In the genomic region with DNA sequence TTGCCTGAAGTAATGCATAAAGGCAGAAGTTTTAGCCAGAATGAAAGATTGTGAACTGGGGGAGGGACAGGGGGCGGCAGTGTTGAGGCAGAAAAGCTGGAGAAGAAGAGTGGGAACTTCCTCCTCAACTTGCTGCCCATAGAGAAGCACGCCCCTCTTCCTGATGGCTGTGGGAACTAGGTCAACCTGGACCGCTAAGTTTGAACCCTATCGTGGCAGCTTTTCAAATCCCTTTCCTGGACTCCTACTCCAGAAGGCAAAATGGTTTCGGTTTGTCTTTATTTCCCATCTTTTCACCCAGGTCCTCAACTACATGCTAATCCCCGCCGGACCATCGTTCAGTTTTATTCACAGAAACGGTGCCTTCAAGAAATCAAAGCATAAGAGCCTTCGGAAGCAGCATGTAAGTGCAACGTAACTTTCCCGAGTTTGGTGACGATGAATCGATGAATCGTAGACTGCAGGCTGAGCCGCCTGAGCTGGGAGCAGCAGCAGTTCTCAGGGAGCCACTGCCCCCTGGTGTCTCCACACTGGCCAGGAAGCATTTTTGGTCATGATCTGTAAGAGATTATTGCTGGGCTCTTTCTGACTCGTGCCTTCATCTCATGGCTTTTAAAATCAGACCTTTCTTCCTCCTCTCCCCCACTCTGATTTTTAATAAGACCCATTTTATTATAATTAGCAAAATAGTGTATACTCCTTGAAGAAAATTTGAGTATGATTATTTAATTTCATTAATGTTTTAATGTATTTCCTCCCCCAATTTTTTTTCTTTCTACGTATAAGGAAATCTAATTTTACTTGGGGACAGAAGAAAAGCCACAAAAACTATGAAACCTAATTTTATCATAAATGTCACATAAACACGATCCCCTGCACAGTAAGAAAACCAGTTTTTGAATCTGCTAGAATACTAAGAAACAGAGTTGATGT, we compare ENCODE assay signal across 1 cellular context.
TF ChIP-seq lines count a peak whose summit lies in the region.

No MANE protein-coding gene starts in this region.

TF ChIP-seq in HepG2, 621 proteins besides CTCF, POLR2A, EP300 and RAD21 (continued from another document and continues in another):
- TF ChIP-seq, protein P1, sequence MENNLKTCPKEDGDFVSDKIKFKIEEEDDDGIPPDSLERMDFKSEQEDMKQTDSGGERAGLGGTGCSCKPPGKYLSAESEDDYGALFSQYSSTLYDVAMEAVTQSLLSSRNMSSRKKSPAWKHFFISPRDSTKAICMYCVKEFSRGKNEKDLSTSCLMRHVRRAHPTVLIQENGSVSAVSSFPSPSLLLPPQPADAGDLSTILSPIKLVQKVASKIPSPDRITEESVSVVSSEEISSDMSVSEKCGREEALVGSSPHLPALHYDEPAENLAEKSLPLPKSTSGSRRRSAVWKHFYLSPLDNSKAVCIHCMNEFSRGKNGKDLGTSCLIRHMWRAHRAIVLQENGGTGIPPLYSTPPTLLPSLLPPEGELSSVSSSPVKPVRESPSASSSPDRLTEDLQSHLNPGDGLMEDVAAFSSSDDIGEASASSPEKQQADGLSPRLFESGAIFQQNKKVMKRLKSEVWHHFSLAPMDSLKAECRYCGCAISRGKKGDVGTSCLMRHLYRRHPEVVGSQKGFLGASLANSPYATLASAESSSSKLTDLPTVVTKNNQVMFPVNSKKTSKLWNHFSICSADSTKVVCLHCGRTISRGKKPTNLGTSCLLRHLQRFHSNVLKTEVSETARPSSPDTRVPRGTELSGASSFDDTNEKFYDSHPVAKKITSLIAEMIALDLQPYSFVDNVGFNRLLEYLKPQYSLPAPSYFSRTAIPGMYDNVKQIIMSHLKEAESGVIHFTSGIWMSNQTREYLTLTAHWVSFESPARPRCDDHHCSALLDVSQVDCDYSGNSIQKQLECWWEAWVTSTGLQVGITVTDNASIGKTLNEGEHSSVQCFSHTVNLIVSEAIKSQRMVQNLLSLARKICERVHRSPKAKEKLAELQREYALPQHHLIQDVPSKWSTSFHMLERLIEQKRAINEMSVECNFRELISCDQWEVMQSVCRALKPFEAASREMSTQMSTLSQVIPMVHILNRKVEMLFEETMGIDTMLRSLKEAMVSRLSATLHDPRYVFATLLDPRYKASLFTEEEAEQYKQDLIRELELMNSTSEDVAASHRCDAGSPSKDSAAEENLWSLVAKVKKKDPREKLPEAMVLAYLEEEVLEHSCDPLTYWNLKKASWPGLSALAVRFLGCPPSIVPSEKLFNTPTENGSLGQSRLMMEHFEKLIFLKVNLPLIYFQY (CRISPR knock-in tag; IDR thresholded peaks at IDR 0.05; ENCODE audit: borderline replicate concordance), result no peak
- TF ChIP-seq, protein P2, sequence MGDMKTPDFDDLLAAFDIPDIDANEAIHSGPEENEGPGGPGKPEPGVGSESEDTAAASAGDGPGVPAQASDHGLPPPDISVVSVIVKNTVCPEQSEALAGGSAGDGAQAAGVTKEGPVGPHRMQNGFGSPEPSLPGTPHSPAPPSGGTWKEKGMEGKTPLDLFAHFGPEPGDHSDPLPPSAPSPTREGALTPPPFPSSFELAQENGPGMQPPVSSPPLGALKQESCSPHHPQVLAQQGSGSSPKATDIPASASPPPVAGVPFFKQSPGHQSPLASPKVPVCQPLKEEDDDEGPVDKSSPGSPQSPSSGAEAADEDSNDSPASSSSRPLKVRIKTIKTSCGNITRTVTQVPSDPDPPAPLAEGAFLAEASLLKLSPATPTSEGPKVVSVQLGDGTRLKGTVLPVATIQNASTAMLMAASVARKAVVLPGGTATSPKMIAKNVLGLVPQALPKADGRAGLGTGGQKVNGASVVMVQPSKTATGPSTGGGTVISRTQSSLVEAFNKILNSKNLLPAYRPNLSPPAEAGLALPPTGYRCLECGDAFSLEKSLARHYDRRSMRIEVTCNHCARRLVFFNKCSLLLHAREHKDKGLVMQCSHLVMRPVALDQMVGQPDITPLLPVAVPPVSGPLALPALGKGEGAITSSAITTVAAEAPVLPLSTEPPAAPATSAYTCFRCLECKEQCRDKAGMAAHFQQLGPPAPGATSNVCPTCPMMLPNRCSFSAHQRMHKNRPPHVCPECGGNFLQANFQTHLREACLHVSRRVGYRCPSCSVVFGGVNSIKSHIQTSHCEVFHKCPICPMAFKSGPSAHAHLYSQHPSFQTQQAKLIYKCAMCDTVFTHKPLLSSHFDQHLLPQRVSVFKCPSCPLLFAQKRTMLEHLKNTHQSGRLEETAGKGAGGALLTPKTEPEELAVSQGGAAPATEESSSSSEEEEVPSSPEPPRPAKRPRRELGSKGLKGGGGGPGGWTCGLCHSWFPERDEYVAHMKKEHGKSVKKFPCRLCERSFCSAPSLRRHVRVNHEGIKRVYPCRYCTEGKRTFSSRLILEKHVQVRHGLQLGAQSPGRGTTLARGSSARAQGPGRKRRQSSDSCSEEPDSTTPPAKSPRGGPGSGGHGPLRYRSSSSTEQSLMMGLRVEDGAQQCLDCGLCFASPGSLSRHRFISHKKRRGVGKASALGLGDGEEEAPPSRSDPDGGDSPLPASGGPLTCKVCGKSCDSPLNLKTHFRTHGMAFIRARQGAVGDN (CRISPR knock-in tag; IDR thresholded peaks at IDR 0.05), result 0 out of 2 replicates have a peak, but pooled peaks have one; percentile 13
- TF ChIP-seq, protein P3, sequence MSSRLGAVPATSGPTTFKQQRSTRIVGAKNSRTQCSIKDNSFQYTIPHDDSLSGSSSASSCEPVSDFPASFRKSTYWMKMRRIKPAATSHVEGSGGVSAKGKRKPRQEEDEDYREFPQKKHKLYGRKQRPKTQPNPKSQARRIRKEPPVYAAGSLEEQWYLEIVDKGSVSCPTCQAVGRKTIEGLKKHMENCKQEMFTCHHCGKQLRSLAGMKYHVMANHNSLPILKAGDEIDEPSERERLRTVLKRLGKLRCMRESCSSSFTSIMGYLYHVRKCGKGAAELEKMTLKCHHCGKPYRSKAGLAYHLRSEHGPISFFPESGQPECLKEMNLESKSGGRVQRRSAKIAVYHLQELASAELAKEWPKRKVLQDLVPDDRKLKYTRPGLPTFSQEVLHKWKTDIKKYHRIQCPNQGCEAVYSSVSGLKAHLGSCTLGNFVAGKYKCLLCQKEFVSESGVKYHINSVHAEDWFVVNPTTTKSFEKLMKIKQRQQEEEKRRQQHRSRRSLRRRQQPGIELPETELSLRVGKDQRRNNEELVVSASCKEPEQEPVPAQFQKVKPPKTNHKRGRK (CRISPR knock-in tag; IDR thresholded peaks at IDR 0.05), result no peak
- TF ChIP-seq SALL1 (CRISPR knock-in tag; IDR thresholded peaks at IDR 0.05) (peak; percentile 64), FOSL2 (CRISPR knock-in tag; IDR thresholded peaks at IDR 0.05) (peak; percentile 40; the same call in 1 of the 2 replicates), MEIS2 (CRISPR knock-in tag; IDR thresholded peaks at IDR 0.05) (peak; percentile 55; the same call in 1 of the 2 replicates), ZMYM3 (CRISPR knock-in tag; IDR thresholded peaks at IDR 0.05) (peak; percentile 24; the same call in 1 of the 2 replicates), MLLT10 (CRISPR knock-in tag; IDR thresholded peaks at IDR 0.05) (no peak), SAP130 (CRISPR knock-in tag; IDR thresholded peaks at IDR 0.05; ENCODE audit: low read depth) (peak; percentile 23; the same call in 1 of the 2 replicates), GABPB1 (CRISPR knock-in tag; IDR thresholded peaks at IDR 0.05) (peak; percentile 25; the same call in 1 of the 2 replicates), SPEN (CRISPR knock-in tag; IDR thresholded peaks at IDR 0.05; ENCODE audit: low read depth) (0 out of 2 replicates have a peak, but pooled peaks have one; percentile 25), NONO (IDR thresholded peaks at IDR 0.05) (no peak), NONO (CRISPR knock-in tag; conservative IDR thresholded peaks at IDR 0.05) (0 out of 2 replicates have a peak, but pooled peaks have one; percentile 37), ZNF720 (CRISPR knock-in tag; IDR thresholded peaks at IDR 0.05) (no peak), TEAD3 (CRISPR knock-in tag; optimal IDR thresholded peaks at IDR 0.05; ENCODE audit: borderline replicate concordance) (peak; percentile 58), RORA (CRISPR knock-in tag; IDR thresholded peaks at IDR 0.05) (no peak), ZNF264 (CRISPR knock-in tag; IDR thresholded peaks at IDR 0.05) (0 out of 2 replicates have a peak, but pooled peaks have one; percentile 29), SIN3A (IDR thresholded peaks at IDR 0.05; ENCODE audit: borderline replicate concordance, low read depth, low read length) (no peak), CBX5 (CRISPR knock-in tag; IDR thresholded peaks at IDR 0.05; ENCODE audit: borderline replicate concordance) (no peak), IRF2 (CRISPR knock-in tag; IDR thresholded peaks at IDR 0.05) (peak; percentile 84), ASH2L (IDR thresholded peaks at IDR 0.05; ENCODE audit: insufficient read length, low read depth, low read length) (peak; percentile 77), SOX5 (CRISPR knock-in tag; IDR thresholded peaks at IDR 0.05; ENCODE audit: borderline replicate concordance) (0 out of 2 replicates have a peak, but pooled peaks have one; percentile 9), CREB1 (IDR thresholded peaks at IDR 0.05) (peak; percentile 43; the same call in 1 of the 2 replicates), CREB1 (CRISPR knock-in tag; IDR thresholded peaks at IDR 0.05) (no peak), ZNF331 (CRISPR knock-in tag; IDR thresholded peaks at IDR 0.05) (peak; percentile 47; the same call in 1 of the 2 replicates), TBX2 (CRISPR knock-in tag; IDR thresholded peaks at IDR 0.05; ENCODE audit: borderline replicate concordance) (0 out of 2 replicates have a peak, but pooled peaks have one; percentile 14), ELF3 (CRISPR knock-in tag; IDR thresholded peaks at IDR 0.05) (peak; percentile 32; the same call in 1 of the 2 replicates), ZNF766 (CRISPR knock-in tag; IDR thresholded peaks at IDR 0.05; ENCODE audit: borderline replicate concordance) (no peak), STAT5B (CRISPR knock-in tag; IDR thresholded peaks at IDR 0.05) (peak; percentile 44; the same call in 1 of the 2 replicates), STAG1 (CRISPR knock-in tag; IDR thresholded peaks at IDR 0.05) (peak; percentile 91), POGZ (CRISPR knock-in tag; IDR thresholded peaks at IDR 0.05) (peak; percentile 34; the same call in 1 of the 2 replicates), HDAC2 (CRISPR knock-in tag; IDR thresholded peaks at IDR 0.05) (peak; percentile 29; the same call in 1 of the 2 replicates), GFI1 (CRISPR knock-in tag; IDR thresholded peaks at IDR 0.05; ENCODE audit: borderline replicate concordance) (peak; percentile 45), ZSCAN25 (CRISPR knock-in tag; IDR thresholded peaks at IDR 0.05) (no peak), KLF16 (CRISPR knock-in tag; IDR thresholded peaks at IDR 0.05) (peak in 1 of 2 experiments; percentile 38; a peak in 1 of 4 replicates), MXD4 (CRISPR knock-in tag; IDR thresholded peaks at IDR 0.05) (0 out of 2 replicates have a peak, but pooled peaks have one; percentile 35)
- TF ChIP-seq, protein P4, sequence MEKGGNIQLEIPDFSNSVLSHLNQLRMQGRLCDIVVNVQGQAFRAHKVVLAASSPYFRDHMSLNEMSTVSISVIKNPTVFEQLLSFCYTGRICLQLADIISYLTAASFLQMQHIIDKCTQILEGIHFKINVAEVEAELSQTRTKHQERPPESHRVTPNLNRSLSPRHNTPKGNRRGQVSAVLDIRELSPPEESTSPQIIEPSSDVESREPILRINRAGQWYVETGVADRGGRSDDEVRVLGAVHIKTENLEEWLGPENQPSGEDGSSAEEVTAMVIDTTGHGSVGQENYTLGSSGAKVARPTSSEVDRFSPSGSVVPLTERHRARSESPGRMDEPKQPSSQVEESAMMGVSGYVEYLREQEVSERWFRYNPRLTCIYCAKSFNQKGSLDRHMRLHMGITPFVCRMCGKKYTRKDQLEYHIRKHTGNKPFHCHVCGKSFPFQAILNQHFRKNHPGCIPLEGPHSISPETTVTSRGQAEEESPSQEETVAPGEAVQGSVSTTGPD (CRISPR knock-in tag; IDR thresholded peaks at IDR 0.05), result no peak
- TF ChIP-seq, protein P5, sequence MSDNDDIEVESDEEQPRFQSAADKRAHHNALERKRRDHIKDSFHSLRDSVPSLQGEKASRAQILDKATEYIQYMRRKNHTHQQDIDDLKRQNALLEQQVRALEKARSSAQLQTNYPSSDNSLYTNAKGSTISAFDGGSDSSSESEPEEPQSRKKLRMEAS (IDR thresholded peaks at IDR 0.05), result 0 out of 2 replicates have a peak, but pooled peaks have one; percentile 11
- TF ChIP-seq, protein P6, sequence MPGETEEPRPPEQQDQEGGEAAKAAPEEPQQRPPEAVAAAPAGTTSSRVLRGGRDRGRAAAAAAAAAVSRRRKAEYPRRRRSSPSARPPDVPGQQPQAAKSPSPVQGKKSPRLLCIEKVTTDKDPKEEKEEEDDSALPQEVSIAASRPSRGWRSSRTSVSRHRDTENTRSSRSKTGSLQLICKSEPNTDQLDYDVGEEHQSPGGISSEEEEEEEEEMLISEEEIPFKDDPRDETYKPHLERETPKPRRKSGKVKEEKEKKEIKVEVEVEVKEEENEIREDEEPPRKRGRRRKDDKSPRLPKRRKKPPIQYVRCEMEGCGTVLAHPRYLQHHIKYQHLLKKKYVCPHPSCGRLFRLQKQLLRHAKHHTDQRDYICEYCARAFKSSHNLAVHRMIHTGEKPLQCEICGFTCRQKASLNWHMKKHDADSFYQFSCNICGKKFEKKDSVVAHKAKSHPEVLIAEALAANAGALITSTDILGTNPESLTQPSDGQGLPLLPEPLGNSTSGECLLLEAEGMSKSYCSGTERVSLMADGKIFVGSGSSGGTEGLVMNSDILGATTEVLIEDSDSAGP (CRISPR knock-in tag; IDR thresholded peaks at IDR 0.05; ENCODE audit: borderline replicate concordance), result 0 out of 2 replicates have a peak, but pooled peaks have one; percentile 29
- TF ChIP-seq, protein P7, sequence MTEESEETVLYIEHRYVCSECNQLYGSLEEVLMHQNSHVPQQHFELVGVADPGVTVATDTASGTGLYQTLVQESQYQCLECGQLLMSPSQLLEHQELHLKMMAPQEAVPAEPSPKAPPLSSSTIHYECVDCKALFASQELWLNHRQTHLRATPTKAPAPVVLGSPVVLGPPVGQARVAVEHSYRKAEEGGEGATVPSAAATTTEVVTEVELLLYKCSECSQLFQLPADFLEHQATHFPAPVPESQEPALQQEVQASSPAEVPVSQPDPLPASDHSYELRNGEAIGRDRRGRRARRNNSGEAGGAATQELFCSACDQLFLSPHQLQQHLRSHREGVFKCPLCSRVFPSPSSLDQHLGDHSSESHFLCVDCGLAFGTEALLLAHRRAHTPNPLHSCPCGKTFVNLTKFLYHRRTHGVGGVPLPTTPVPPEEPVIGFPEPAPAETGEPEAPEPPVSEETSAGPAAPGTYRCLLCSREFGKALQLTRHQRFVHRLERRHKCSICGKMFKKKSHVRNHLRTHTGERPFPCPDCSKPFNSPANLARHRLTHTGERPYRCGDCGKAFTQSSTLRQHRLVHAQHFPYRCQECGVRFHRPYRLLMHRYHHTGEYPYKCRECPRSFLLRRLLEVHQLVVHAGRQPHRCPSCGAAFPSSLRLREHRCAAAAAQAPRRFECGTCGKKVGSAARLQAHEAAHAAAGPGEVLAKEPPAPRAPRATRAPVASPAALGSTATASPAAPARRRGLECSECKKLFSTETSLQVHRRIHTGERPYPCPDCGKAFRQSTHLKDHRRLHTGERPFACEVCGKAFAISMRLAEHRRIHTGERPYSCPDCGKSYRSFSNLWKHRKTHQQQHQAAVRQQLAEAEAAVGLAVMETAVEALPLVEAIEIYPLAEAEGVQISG (CRISPR knock-in tag; IDR thresholded peaks at IDR 0.05), result peak; percentile 53; the same call in 1 of the 2 replicates
- TF ChIP-seq, protein P8, sequence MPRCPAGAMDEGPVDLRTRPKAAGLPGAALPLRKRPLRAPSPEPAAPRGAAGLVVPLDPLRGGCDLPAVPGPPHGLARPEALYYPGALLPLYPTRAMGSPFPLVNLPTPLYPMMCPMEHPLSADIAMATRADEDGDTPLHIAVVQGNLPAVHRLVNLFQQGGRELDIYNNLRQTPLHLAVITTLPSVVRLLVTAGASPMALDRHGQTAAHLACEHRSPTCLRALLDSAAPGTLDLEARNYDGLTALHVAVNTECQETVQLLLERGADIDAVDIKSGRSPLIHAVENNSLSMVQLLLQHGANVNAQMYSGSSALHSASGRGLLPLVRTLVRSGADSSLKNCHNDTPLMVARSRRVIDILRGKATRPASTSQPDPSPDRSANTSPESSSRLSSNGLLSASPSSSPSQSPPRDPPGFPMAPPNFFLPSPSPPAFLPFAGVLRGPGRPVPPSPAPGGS (CRISPR knock-in tag; IDR thresholded peaks at IDR 0.05), result no peak
